ENCODE assay signal across 16 cellular contexts in the genomic region with DNA sequence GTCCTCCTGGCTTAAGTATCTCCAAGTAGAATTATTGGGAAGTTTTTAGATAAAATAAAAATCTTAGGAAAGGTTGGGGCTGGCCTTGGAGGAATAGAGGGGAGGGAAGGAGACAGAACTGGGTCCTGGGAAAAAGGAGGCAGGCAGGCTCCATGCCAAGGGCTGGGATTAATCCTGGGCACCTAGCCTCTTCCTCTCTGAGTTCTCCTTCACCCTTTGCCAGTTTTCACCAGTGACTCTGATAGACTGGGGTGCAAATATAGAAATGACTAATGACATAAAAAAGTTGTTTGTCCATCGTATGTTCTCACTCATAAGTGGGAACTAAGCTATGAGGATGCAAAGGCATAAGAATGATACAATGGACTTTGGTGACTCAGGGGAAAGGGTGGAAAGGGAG.
DNase-seq lines count a peak whose midpoint lies in the region; ATAC-seq and TF ChIP-seq lines count a peak whose summit lies in the region.
"Had no signal": no experiment of that assay in that cellular context is flagged by ENCODE, and none has a peak within 500 bp of the region (broad histone marks: within the 10 kb centered on the region; RNA-seq: fewer than 3 reads in every experiment).

No MANE protein-coding gene starts in this region.

- H3K4me1 ChIP-seq in right atrium auricular region (peaks cover 0 to 15% of the 10 kb centered on the region in 2 donors), adrenal gland (replicated peaks in 1 of 2) (no peaks in the 10 kb centered on the region), Caco-2 (no peaks in the 10 kb centered on the region)
- H3K4me1 ChIP-seq: A549 had no signal

- H3K9me3 ChIP-seq in right atrium auricular region: no peaks in the 10 kb centered on the region
- no peaks in the 10 kb centered on the region for H3K9me3 ChIP-seq in adrenal gland (replicated peaks in 1 of 3)
- H3K9me3 ChIP-seq in Caco-2: no peaks in the 10 kb centered on the region
- H3K9me3 ChIP-seq: A549, SK-N-SH had no signal

- no peak for TF ChIP-seq POLR2A in adrenal gland (IDR thresholded peaks at IDR 0.05)

- H3K9me3 Mint-ChIP-seq in Caco-2 (ENCODE audit: unreplicated experiment): no peaks in the 10 kb centered on the region

- H3K27ac ChIP-seq in epithelial cell of prostate (no peak overlapping the region), right atrium auricular region (peak overlapping the region; percentile 46 to 71), adrenal gland (no peak overlapping the region)
- H3K27ac ChIP-seq: A549 had no signal

- H3K27me3 ChIP-seq in right atrium auricular region (no peaks in the 10 kb centered on the region), adrenal gland (no peaks in the 10 kb centered on the region), Caco-2 (replicated peaks; ENCODE audit: control insufficient read depth, insufficient read depth, low read length) (no peaks in the 10 kb centered on the region)

- H3K4me1 Mint-ChIP-seq in Caco-2 (ENCODE audit: low read depth, unreplicated experiment): no peaks in the 10 kb centered on the region

- H3K27ac Mint-ChIP-seq in Caco-2 (ENCODE audit: unreplicated experiment): no peak overlapping the region

- TF ChIP-seq CTCF in right atrium auricular region (IDR thresholded peaks at IDR 0.05): no peak
- TF ChIP-seq CTCF in adrenal gland (IDR thresholded peaks at IDR 0.05): no peak
- no peak for TF ChIP-seq CTCF in Caco-2 (IDR thresholded peaks at IDR 0.05; ENCODE audit: insufficient read depth in 1 of 2, low read depth in 1 of 2, low read length in 1 of 2, severe bottlenecking in 1 of 2, unreplicated experiment in 1 of 2)

- H3K27me3 Mint-ChIP-seq in Caco-2 (ENCODE audit: insufficient read depth, unreplicated experiment): peaks cover 3% of the 10 kb centered on the region

- H3K4me3 Mint-ChIP-seq in Caco-2 (ENCODE audit: unreplicated experiment): no peak overlapping the region

- BruUV-seq in Caco-2 (replicated peaks; lab: Mats Ljungman, UMichigan): no TSS peak

- H3K36me3 ChIP-seq in right atrium auricular region: no peaks in the 10 kb centered on the region
- no peaks in the 10 kb centered on the region for H3K36me3 ChIP-seq in adrenal gland (replicated peaks in 1 of 2)
- no peaks in the 10 kb centered on the region for H3K36me3 ChIP-seq in Caco-2 (ENCODE audit: control insufficient read depth, insufficient read depth, low read length)

- 33 to 65% (median 47%) methylated on average over 1 of the region's 1 CpG for WGBS in adrenal gland, 4 donors

- intact Hi-C loops in Right ventricle myocardium inferior (cut with DNase I) (loop anchor here (2.0 to 5.0 kb wide), 2 partner anchors 82 to 110 kb away; partner anchors contain the start of genes HNRNPK and RMI1), cardiac septum (cut with DNase I) (loop anchor here (2.0 to 5.0 kb wide), 2 partner anchors 85 to 108 kb away; no protein-coding TSS in a partner anchor), adrenal gland (cut with DNase I) (no loop called here), Caco-2 (cut with micrococcal nuclease; ENCODE audit: unreplicated experiment) (no loop called here)

- ATAC-seq in Right ventricle myocardium inferior: peak; percentile 91
- ATAC-seq: A549 had no signal

- DNase-seq in Right ventricle myocardium inferior (ENCODE audit: missing footprints): no peak
- DNase-seq in cardiac septum (ENCODE audit: low spot score): no peak
- peak; percentile 8 for DNase-seq in epithelial cell of prostate (ENCODE audit: low read depth, low spot score)
- no peak for DNase-seq in right atrium auricular region (ENCODE audit: low spot score)
- DNase-seq in AML-193 (lab: John Stamatoyannopoulos, UW): no peak
- DNase-seq in adrenal gland: no peak
- DNase-seq in effector CD8-positive, alpha-beta T cell (lab: John Stamatoyannopoulos, UW): no peak
- DNase-seq in Caco-2: no peak
- DNase-seq: C1 segment of cervical spinal cord, DMS153, NCI-H1105 treated with DMSO at 0.1 percent for 48 hours, NCI-H187 treated with DMSO at 0.1 percent for 48 hours, NCI-H446, NCI-H774, SK-N-SH had no signal

- no peaks in the 10 kb centered on the region for H3K36me3 Mint-ChIP-seq in Caco-2 (ENCODE audit: insufficient read depth, unreplicated experiment)

- POLR2A ChIA-PET in Caco-2 (lab: Charles Lee): no interaction called here

- H3K4me3 ChIP-seq in right atrium auricular region (no peak overlapping the region), adrenal gland (no peak overlapping the region), Caco-2 (ENCODE audit: low read depth, low read length) (no peak overlapping the region)
- H3K4me3 ChIP-seq: A549 had no signal

- CTCF ChIA-PET in Caco-2 (lab: Charles Lee): no interaction called here

Comparison
In these comparisons a context has a peak if more than half of its experiments do, and no peak if none do; other contexts are left out.
1. H3K27ac ChIP-seq: peak in right atrium auricular region (2 of 2); none in epithelial cell of prostate (single experiment) and adrenal gland (0 of 5).
2. intact Hi-C loops: an anchor here in Right ventricle myocardium inferior (2.0 to 5.0 kb wide) and cardiac septum (2.0 to 5.0 kb wide); none called in adrenal gland and Caco-2.